18 cellular contexts compared by ENCODE assay signal in genomic region chr11:65126624-65127274, GRCh38.
DNase-seq lines count a peak whose midpoint lies in the region; ATAC-seq and TF ChIP-seq lines count a peak whose summit lies in the region.
"Had no signal": no experiment of that assay in that cellular context is flagged by ENCODE, and none has a peak within 500 bp of the region (broad histone marks: within the 10 kb centered on the region; RNA-seq: fewer than 3 reads in every experiment).

No MANE protein-coding gene starts in this region.

- ATAC-seq in stimulated activated naive B cell treated with anti-CD40 and anti-IgM and Interleukin-4, amounts not matched to agents 10 μg/mL and 1 μg/mL and 100 μg/mL, for 72 hours (replicated peaks), result no peak
- ATAC-seq in HG03565 (IDR thresholded peaks at IDR 0.05; ENCODE audit: unreplicated experiment), result no peak

- DNase-seq in activated T-cell treated with anti-CD3 and anti-CD28 coated beads, Interleukin-2, amount 50 U/mL, for 24 hours, result no peak
- DNase-seq in activated T-cell treated with anti-CD3 and anti-CD28 coated beads for 4 hours (no peak), foreskin fibroblast (no peak)
- no peak for DNase-seq in stimulated activated naive B cell treated with anti-CD40 and anti-IgM and Interleukin-4, amounts not matched to agents 10 μg/mL and 1 μg/mL and 100 μg/mL, for 72 hours
- DNase-seq: ACHN; activated effector memory CD4-positive, alpha-beta T cell treated with anti-CD3 and anti-CD28 coated beads, Interleukin-2, amount 50 U/mL, for 16 hours; aorta; Caco-2; colonic mucosa; immature natural killer cell; NCI-H1436 treated with DMSO at 0.1 percent for 48 hours; NCI-H226; OCI-M1 had no signal

- H3K9me3 Mint-ChIP-seq in activated T-cell treated with anti-CD3 and anti-CD28 coated beads, Interleukin-2, amount 50 U/mL, for 24 hours, result no peaks in the 10 kb centered on the region
- H3K9me3 Mint-ChIP-seq in stimulated activated naive B cell treated with anti-CD40 and anti-IgM and Interleukin-4, amounts not matched to agents 10 μg/mL and 1 μg/mL and 100 μg/mL, for 72 hours, result no peaks in the 10 kb centered on the region
- H3K9me3 Mint-ChIP-seq: immature natural killer cell had no signal

- peak overlapping the region; percentile 18 for H3K27ac ChIP-seq in VCaP
- H3K27ac ChIP-seq: colonic mucosa, right atrium auricular region, SK-N-MC, thoracic aorta had no signal

- peaks cover 94% of the 10 kb centered on the region for H3K36me3 Mint-ChIP-seq in activated T-cell treated with anti-CD3 and anti-CD28 coated beads, Interleukin-2, amount 50 U/mL, for 24 hours (ENCODE audit: low read depth)
- peaks cover 53 to 71% of the 10 kb centered on the region in 2 donors for H3K36me3 Mint-ChIP-seq in stimulated activated naive B cell treated with anti-CD40 and anti-IgM and Interleukin-4, amounts not matched to agents 10 μg/mL and 1 μg/mL and 100 μg/mL, for 72 hours

- TF ChIP-seq CTCF in VCaP (conservative IDR thresholded peaks at IDR 0.05), result no peak
- TF ChIP-seq CTCF in foreskin fibroblast (IDR thresholded peaks at IDR 0.05; ENCODE audit: low read depth, low read length), result no peak

- H3K4me1 Mint-ChIP-seq in activated T-cell treated with anti-CD3 and anti-CD28 coated beads, Interleukin-2, amount 50 U/mL, for 24 hours (ENCODE audit: low read depth), result peaks cover 26% of the 10 kb centered on the region
- peaks cover 42 to 76% of the 10 kb centered on the region in 2 donors for H3K4me1 Mint-ChIP-seq in stimulated activated naive B cell treated with anti-CD40 and anti-IgM and Interleukin-4, amounts not matched to agents 10 μg/mL and 1 μg/mL and 100 μg/mL, for 72 hours

- H3K4me3 ChIP-seq in foreskin fibroblast (ENCODE audit: low read depth in 1 of 2, low read length in 2 of 2), result no peak overlapping the region
- H3K4me3 ChIP-seq: colonic mucosa, right atrium auricular region, SK-N-MC, thoracic aorta had no signal

- no peaks in the 10 kb centered on the region for H3K27me3 Mint-ChIP-seq in activated T-cell treated with anti-CD3 and anti-CD28 coated beads, Interleukin-2, amount 50 U/mL, for 24 hours
- no peaks in the 10 kb centered on the region for H3K27me3 Mint-ChIP-seq in stimulated activated naive B cell treated with anti-CD40 and anti-IgM and Interleukin-4, amounts not matched to agents 10 μg/mL and 1 μg/mL and 100 μg/mL, for 72 hours

- no peak overlapping the region for H3K4me3 Mint-ChIP-seq in activated T-cell treated with anti-CD3 and anti-CD28 coated beads, Interleukin-2, amount 50 U/mL, for 24 hours
- H3K4me3 Mint-ChIP-seq in stimulated activated naive B cell treated with anti-CD40 and anti-IgM and Interleukin-4, amounts not matched to agents 10 μg/mL and 1 μg/mL and 100 μg/mL, for 72 hours, result peak overlapping the region; percentile 3 to 6
- H3K4me3 Mint-ChIP-seq: immature natural killer cell had no signal

- H3K27ac Mint-ChIP-seq in activated T-cell treated with anti-CD3 and anti-CD28 coated beads, Interleukin-2, amount 50 U/mL, for 24 hours, result peak overlapping the region; percentile 68
- peak overlapping the region; percentile 38 for H3K27ac Mint-ChIP-seq in stimulated activated naive B cell treated with anti-CD40 and anti-IgM and Interleukin-4, amounts not matched to agents 10 μg/mL and 1 μg/mL and 100 μg/mL, for 72 hours
